Comparison of ENCODE assay signal across 26 cellular contexts in genomic region chr7:155792315-155792960, GRCh38. TPM values are rescaled to one million over a fixed set of nuclear protein-coding genes. Genes with fewer than 3 reads are reported as not detected.
"Had no signal": no experiment of that assay in that cellular context is flagged by ENCODE, and none has a peak within 500 bp of the region (broad histone marks: within the 10 kb centered on the region; RNA-seq: fewer than 3 reads in every experiment).

No MANE protein-coding gene starts in this region.

- H3K36me3 Mint-ChIP-seq: naive thymus-derived CD4-positive, alpha-beta T cell; natural killer cell treated with Interleukin-12 subunit alpha and Interleukin-12 subunit beta and Interleukin-15 and Interleukin-18, amount 100 ng/mL, for 72 hours had no signal

- H3K27ac Mint-ChIP-seq: memory B cell; naive thymus-derived CD4-positive, alpha-beta T cell; natural killer cell treated with Interleukin-12 subunit alpha and Interleukin-12 subunit beta and Interleukin-15 and Interleukin-18, amount 100 ng/mL, for 72 hours; stimulated activated effector memory CD8-positive, alpha-beta T cell treated with anti-CD3 and anti-CD28 coated beads, Interleukin-12 subunit alpha, Interleukin-12 subunit beta, amount 100 ng/mL, for 72 hours; stimulated activated naive CD8-positive, alpha-beta T cell treated with anti-CD3 and anti-CD28 coated beads, Interleukin-15, Interleukin-2, amounts not matched to agents 100 ng/mL and 50 ng/mL, for 24 hours had no signal

- H3K9me3 Mint-ChIP-seq: memory B cell; naive thymus-derived CD4-positive, alpha-beta T cell; natural killer cell treated with Interleukin-12 subunit alpha and Interleukin-12 subunit beta and Interleukin-15 and Interleukin-18, amount 100 ng/mL, for 72 hours; stimulated activated effector memory CD8-positive, alpha-beta T cell treated with anti-CD3 and anti-CD28 coated beads, Interleukin-12 subunit alpha, Interleukin-12 subunit beta, amount 100 ng/mL, for 72 hours; stimulated activated naive CD8-positive, alpha-beta T cell treated with anti-CD3 and anti-CD28 coated beads, Interleukin-15, Interleukin-2, amounts not matched to agents 100 ng/mL and 50 ng/mL, for 24 hours had no signal

- H3K4me3 Mint-ChIP-seq: memory B cell; naive thymus-derived CD4-positive, alpha-beta T cell; natural killer cell treated with Interleukin-12 subunit alpha and Interleukin-12 subunit beta and Interleukin-15 and Interleukin-18, amount 100 ng/mL, for 72 hours; stimulated activated effector memory CD8-positive, alpha-beta T cell treated with anti-CD3 and anti-CD28 coated beads, Interleukin-12 subunit alpha, Interleukin-12 subunit beta, amount 100 ng/mL, for 72 hours; stimulated activated naive CD8-positive, alpha-beta T cell treated with anti-CD3 and anti-CD28 coated beads, Interleukin-15, Interleukin-2, amounts not matched to agents 100 ng/mL and 50 ng/mL, for 24 hours had no signal

- H3K4me1 Mint-ChIP-seq: stimulated activated effector memory CD8-positive, alpha-beta T cell treated with anti-CD3 and anti-CD28 coated beads, Interleukin-12 subunit alpha, Interleukin-12 subunit beta, amount 100 ng/mL, for 72 hours had no signal

- DNase-seq: hippocampal formation; kidney; left ventricle myocardium inferior; midbrain; mucosa of descending colon; naive thymus-derived CD4-positive, alpha-beta T cell; pancreas; psoas muscle; right lobe of liver; stimulated activated CD4-positive, alpha-beta T cell treated with anti-CD3 and anti-CD28 coated beads, Interleukin-12 subunit alpha, Interleukin-12 subunit beta, amount 100 ng/mL, for 4 hours; stimulated activated CD4-positive, alpha-beta T cell treated with anti-CD3 and anti-CD28 coated beads, Interleukin-15, amount 100 ng/mL, for 24 hours; stimulated activated CD4-positive, alpha-beta T cell treated with anti-CD3 and anti-CD28 coated beads, Interleukin-2, amount 100 ng/mL, for 24 hours; stimulated activated CD4-positive, alpha-beta T cell treated with anti-CD3 and anti-CD28 coated beads, Interleukin-4, amount 100 ng/mL, for 24 hours; stimulated activated naive CD4-positive, alpha-beta T cell; tibial artery; trophoblast cell; upper lobe of right lung had no signal

- ATAC-seq: mucosa of descending colon; naive thymus-derived CD4-positive, alpha-beta T cell; natural killer cell treated with Interleukin-12 subunit alpha and Interleukin-12 subunit beta and Interleukin-15 and Interleukin-18, amount 100 ng/mL, for 72 hours; pancreas; psoas muscle; right lobe of liver; stimulated activated effector memory CD8-positive, alpha-beta T cell treated with anti-CD3 and anti-CD28 coated beads, Interleukin-12 subunit alpha, Interleukin-12 subunit beta, amount 100 ng/mL, for 72 hours; upper lobe of right lung had no signal

RNA-seq across cellular contexts. Expression of gene SHH, which starts 19.8 kb away (rescaled TPM):
- total RNA-seq: left ventricle myocardium inferior; mesenteric fat pad; naive thymus-derived CD4-positive, alpha-beta T cell; natural killer cell treated with Interleukin-12 subunit alpha and Interleukin-12 subunit beta and Interleukin-15 and Interleukin-18, amount 100 ng/mL, for 72 hours; omental fat pad; psoas muscle; skeletal muscle tissue; smooth muscle cell; subcutaneous adipose tissue had no signal
- polyA plus RNA-seq: naive thymus-derived CD4-positive, alpha-beta T cell; smooth muscle cell had no signal
